In genomic region chr3:101852315-101852714, GRCh38 we compare ENCODE assay signal across 1 cellular context.
TF ChIP-seq lines count a peak whose summit lies in the region.

No MANE protein-coding gene starts in this region.

TF ChIP-seq in GM23338, 12 proteins besides CTCF, POLR2A, EP300 and RAD21:
- TF ChIP-seq ZNF462 (CRISPR knock-in tag; IDR thresholded peaks at IDR 0.05), result no peak
- TF ChIP-seq STAT1 (IDR thresholded peaks at IDR 0.05; ENCODE audit: unreplicated experiment), result no peak
- TF ChIP-seq ZNF114 (CRISPR knock-in tag; IDR thresholded peaks at IDR 0.05), result no peak
- no peak for TF ChIP-seq ETS1 (IDR thresholded peaks at IDR 0.05)
- no peak for TF ChIP-seq JUNB (IDR thresholded peaks at IDR 0.05; ENCODE audit: unreplicated experiment)
- TF ChIP-seq POLR2AphosphoS5 (IDR thresholded peaks at IDR 0.05; ENCODE audit: low read depth), result no peak
- no peak for TF ChIP-seq NANOG (IDR thresholded peaks at IDR 0.05; ENCODE audit: borderline replicate concordance)
- no peak for TF ChIP-seq ZNF331 (CRISPR knock-in tag; IDR thresholded peaks at IDR 0.05; ENCODE audit: low read depth)
- no peak for TF ChIP-seq EZH2 (IDR thresholded peaks at IDR 0.05; ENCODE audit: low read depth, unreplicated experiment)
- TF ChIP-seq REST (IDR thresholded peaks at IDR 0.05; ENCODE audit: unreplicated experiment), result no peak
- no peak for TF ChIP-seq EZH2phosphoT487 (IDR thresholded peaks at IDR 0.05; ENCODE audit: unreplicated experiment)
- TF ChIP-seq CREB1 (CRISPR knock-in tag; IDR thresholded peaks at IDR 0.05; ENCODE audit: low read depth), result no peak
